8 cellular contexts compared by ENCODE assay signal in genomic region chr17:42797067-42798007, GRCh38. TPM values are rescaled to one million over a fixed set of nuclear protein-coding genes. Genes with fewer than 3 reads are reported as not detected.
DNase-seq lines count a peak whose midpoint lies in the region; ATAC-seq, FAIRE-seq and TF ChIP-seq lines count a peak whose summit lies in the region.

No MANE protein-coding gene starts in this region.

- peaks cover 0 to 30% of the 10 kb centered on the region in 2 donors for H3K36me3 ChIP-seq in gastroesophageal sphincter
- peaks cover 0 to 23% (median 0%) of the 10 kb centered on the region in 4 donors for H3K36me3 ChIP-seq in sigmoid colon

- DNase-seq in GM12892 (ENCODE audit: insufficient read length) (no peak), T-cell (no peak), sigmoid colon (no peak), EL (no peak), NCI-H1436 (lab: John Stamatoyannopoulos, UW) (no peak), foreskin keratinocyte (no peak)
- DNase-seq in activated CD4-positive, CD25-positive, alpha-beta regulatory T cell (lab: John Stamatoyannopoulos, UW) = no peak

- peaks cover 21 to 32% (median 25%) of the 10 kb centered on the region in 3 donors for H3K4me1 Mint-ChIP-seq in T-cell

- peak; percentile 30 for FAIRE-seq in GM12892 (lab: Jason Lieb, UNC)

- intact Hi-C loops in sigmoid colon (cut with DNase I) = no loop called here

- H3K27ac Mint-ChIP-seq in T-cell = no peak overlapping the region

- TF ChIP-seq POLR2A in GM12892 (IDR thresholded peaks at IDR 0.05; ENCODE audit: low read depth, low read length) = no peak
- no peak for TF ChIP-seq POLR2A in gastroesophageal sphincter (IDR thresholded peaks at IDR 0.05)
- peak in 1 of 2 donors; percentile 42 for TF ChIP-seq POLR2A in sigmoid colon (IDR thresholded peaks at IDR 0.05)

- WGBS in gastroesophageal sphincter (ENCODE audit: low coverage in 1 of 2), 2 donors = 58 to 87% methylated on average over 5 of the region's 10 CpGs
- 18 to 64% methylated on average over 10 of the region's 10 CpGs for WGBS in sigmoid colon, 2 donors

- H3K27me3 ChIP-seq in gastroesophageal sphincter = no peaks in the 10 kb centered on the region
- no peaks in the 10 kb centered on the region for H3K27me3 ChIP-seq in sigmoid colon
- H3K27me3 ChIP-seq in foreskin keratinocyte = no peaks in the 10 kb centered on the region

- H3K4me3 ChIP-seq in gastroesophageal sphincter = peak overlapping the region; percentile 64 to 80
- H3K4me3 ChIP-seq in sigmoid colon = peak overlapping the region; percentile 72 to 88 (median 81)

- H3K4me1 ChIP-seq in gastroesophageal sphincter (peaks cover 5 to 29% (median 11%) of the 10 kb centered on the region in 3 donors), sigmoid colon (peaks cover 0 to 25% (median 22%) of the 10 kb centered on the region in 4 donors), foreskin keratinocyte (peaks cover 9% of the 10 kb centered on the region)

- ATAC-seq in T-cell (replicated peaks in 1 of 4) = no peak
- ATAC-seq in gastroesophageal sphincter = no peak
- no peak for ATAC-seq in foreskin keratinocyte

- H3K9me3 ChIP-seq in gastroesophageal sphincter (no peaks in the 10 kb centered on the region), sigmoid colon (no peaks in the 10 kb centered on the region)

- TF ChIP-seq EP300 in gastroesophageal sphincter (IDR thresholded peaks at IDR 0.05) (no peak), sigmoid colon (IDR thresholded peaks at IDR 0.05) (no peak)

- H3K4me3 Mint-ChIP-seq in T-cell = peak overlapping the region; percentile 88 to 95 (median 95)

- peaks cover 0 to 2% of the 10 kb centered on the region in 2 donors for H3K27me3 Mint-ChIP-seq in T-cell

- peaks cover 7% of the 10 kb centered on the region for H3K36me3 Mint-ChIP-seq in T-cell

- H3K27ac ChIP-seq in gastroesophageal sphincter (peak overlapping the region in 2 of 4 donors; percentile 77 to 84), sigmoid colon (peak overlapping the region in 2 of 4 donors; percentile 80), foreskin keratinocyte (no peak overlapping the region)

- POLR2A ChIA-PET in T-cell (lab: Charles Lee) = interaction anchor here in 1 of 2 donors (0.6 kb wide), 1 partner anchor 163 kb away, joined by 3 read pairs; no protein-coding TSS in a partner anchor

- CTCF ChIA-PET in T-cell (lab: Charles Lee) = interaction anchor here in 1 of 2 donors (1.1 kb wide), 1 partner anchor 27 kb away, joined by 4 read pairs; the partner anchor contains the start of gene BECN1

- no peak for TF ChIP-seq CTCF in gastroesophageal sphincter (IDR thresholded peaks at IDR 0.05)
- no peak for TF ChIP-seq CTCF in sigmoid colon (IDR thresholded peaks at IDR 0.05)
- TF ChIP-seq CTCF in foreskin keratinocyte (conservative IDR thresholded peaks at IDR 0.05) = no peak

- H3K9me3 Mint-ChIP-seq in T-cell = no peaks in the 10 kb centered on the region

RNA-seq across cellular contexts. Expression of gene COA3, which starts 1.2 kb away (rescaled TPM):
- polyA plus RNA-seq in GM12892 (2012; ENCODE audit: missing spikeins) = 50.8 TPM
- 10 to 100 TPM in 4 of 5 donors, 1 to 10 TPM in 1; 7.9 to 32.4 (median 29.8) TPM for total RNA-seq in T-cell
- total RNA-seq in gastroesophageal sphincter = 10 to 100 TPM; 55.3 to 81.4 (median 66.8) TPM
- 100 to 1,000 TPM in 1 of 4 donors, 10 to 100 TPM in 3; 73.4 to 100 (median 98.2) TPM for total RNA-seq in sigmoid colon
- 100 to 1,000 TPM; 282 to 382 (median 295) TPM for polyA plus RNA-seq in sigmoid colon
- total RNA-seq in foreskin keratinocyte = 80.0 and 84.1 TPM in 2 replicates
- polyA plus RNA-seq in foreskin keratinocyte = 114 and 116 TPM in 2 replicates

RNA-seq across cellular contexts. Expression of gene CNTD1, which starts 1.3 kb away (rescaled TPM):
- polyA plus RNA-seq in GM12892 (2012; ENCODE audit: missing spikeins) = 1.8 TPM
- total RNA-seq in T-cell (not detected), gastroesophageal sphincter (under 1 TPM in 3 of 4 donors, not detected in 1; 0.20 to 0.93 (median 0.78) TPM), sigmoid colon (under 1 TPM in 1 of 4 donors, not detected in 3; 0.33 TPM), foreskin keratinocyte (not detected in 2 replicates)
- polyA plus RNA-seq in sigmoid colon (1 to 10 TPM in 2 of 3 donors, under 1 TPM in 1; 0.42 to 7.2 (median 4.2) TPM), foreskin keratinocyte (0.02 and 0.06 TPM in 2 replicates)

RNA-seq across cellular contexts. Expression of gene WNK4, which starts 16.9 kb away (rescaled TPM):
- 0.36 TPM for polyA plus RNA-seq in GM12892 (2012; ENCODE audit: missing spikeins)
- total RNA-seq in T-cell (1 to 10 TPM in 1 of 5 donors, under 1 TPM in 3, not detected in 1; 0.38 to 1.3 (median 0.60) TPM), gastroesophageal sphincter (1 to 10 TPM in 3 of 4 donors, under 1 TPM in 1; 0.78 to 6.7 (median 1.6) TPM), sigmoid colon (under 1 TPM in 1 of 4 donors, not detected in 3; 0.28 TPM), foreskin keratinocyte (0.24 and 0.28 TPM in 2 replicates)
- polyA plus RNA-seq in sigmoid colon (10 to 100 TPM; 13.2 to 14.4 (median 14.0) TPM), foreskin keratinocyte (0.23 and 0.25 TPM in 2 replicates)

RNA-seq across cellular contexts. Expression of gene VPS25, which starts 24.1 kb away (rescaled TPM):
- polyA plus RNA-seq in GM12892 (2012; ENCODE audit: missing spikeins) = 99.6 TPM
- total RNA-seq in T-cell (10 to 100 TPM; 34.7 to 42.5 (median 38.7) TPM), gastroesophageal sphincter (10 to 100 TPM; 43.1 to 64.0 (median 44.8) TPM), sigmoid colon (10 to 100 TPM; 27.1 to 40.3 (median 37.3) TPM), foreskin keratinocyte (95.3 and 100 TPM in 2 replicates)
- polyA plus RNA-seq in sigmoid colon (100 to 1,000 TPM; 103 to 135 (median 105) TPM), foreskin keratinocyte (139 and 143 TPM in 2 replicates)

RNA-seq across cellular contexts. Expression of gene BECN1, which starts 26.7 kb away (rescaled TPM):
- 53.4 TPM for polyA plus RNA-seq in GM12892 (2012; ENCODE audit: missing spikeins)
- total RNA-seq in T-cell (100 to 1,000 TPM in 4 of 5 donors, 10 to 100 TPM in 1; 92.1 to 138 (median 105) TPM), gastroesophageal sphincter (100 to 1,000 TPM; 143 to 185 (median 155) TPM), sigmoid colon (100 to 1,000 TPM; 139 to 215 (median 161) TPM), foreskin keratinocyte (68.5 and 69.6 TPM in 2 replicates)
- polyA plus RNA-seq in sigmoid colon (100 to 1,000 TPM in 2 of 3 donors, 10 to 100 TPM in 1; 98.8 to 141 (median 131) TPM), foreskin keratinocyte (46.0 and 48.3 TPM in 2 replicates)
